In genomic region chr12:122399254-122399591, GRCh38 we compare ENCODE assay signal across 8 cellular contexts. TPM values are rescaled to one million over a fixed set of nuclear protein-coding genes. Genes with fewer than 3 reads are reported as not detected.
A peak's percentile ranks its signal among the peaks of the same experiment; 100 is the strongest.
DNase-seq lines count a peak whose midpoint lies in the region; TF ChIP-seq lines count a peak whose summit lies in the region.

No MANE protein-coding gene starts in this region.

- CTCF ChIA-PET in Calu3 (lab: Charles Lee) (interaction anchor here (0.6 to 2.9 kb wide), 11 partner anchors 21 to 679 kb away, joined by 4 to 108 read pairs (median 7); partner anchors contain the start of genes CLIP1, KNTC1, RSRC2 and ZCCHC8), GM10248 (lab: Yijun Ruan, JAX) (interaction anchor here (0.9 to 9.9 kb wide), 31 partner anchors 12 to 395 kb away, joined by 3 to 154 read pairs (median 5); partner anchors contain the start of genes CLIP1 and ZCCHC8)

- peaks cover 16% of the 10 kb centered on the region for H3K36me3 ChIP-seq in SJSA1

- peaks cover 38% of the 10 kb centered on the region for H3K4me1 ChIP-seq in SJSA1 (replicated peaks)

- intact Hi-C loops in Calu3 (cut with micrococcal nuclease; ENCODE audit: unreplicated experiment), result loop anchor here (1.0 kb wide), 1 partner anchor 72 kb away; no protein-coding TSS in a partner anchor

- peaks cover 60% of the 10 kb centered on the region for H3K36me3 Mint-ChIP-seq in Calu3 (ENCODE audit: insufficient read depth, unreplicated experiment)
- H3K36me3 Mint-ChIP-seq in progenitor cell of endocrine pancreas (ENCODE audit: insufficient read depth), result peaks cover 4% of the 10 kb centered on the region

- H3K9me3 Mint-ChIP-seq in Calu3 (ENCODE audit: low read depth, unreplicated experiment) (no peaks in the 10 kb centered on the region), progenitor cell of endocrine pancreas (ENCODE audit: low read depth) (no peaks in the 10 kb centered on the region)

- peak overlapping the region; percentile 94 for H3K27ac Mint-ChIP-seq in Calu3 (ENCODE audit: unreplicated experiment)
- H3K27ac Mint-ChIP-seq in progenitor cell of endocrine pancreas, result peak overlapping the region; percentile 99

- H3K4me3 ChIP-seq in SJSA1 (no peak overlapping the region), fibroblast of mammary gland (ENCODE audit: control insufficient read depth, low read depth, low read length) (no peak overlapping the region)

- H3K27me3 Mint-ChIP-seq in Calu3 (ENCODE audit: unreplicated experiment) (no peaks in the 10 kb centered on the region), progenitor cell of endocrine pancreas (no peaks in the 10 kb centered on the region)

- H3K27me3 ChIP-seq in SJSA1 (replicated peaks), result no peaks in the 10 kb centered on the region

- H3K9me3 ChIP-seq in SJSA1 (replicated peaks), result no peaks in the 10 kb centered on the region

- H3K4me1 Mint-ChIP-seq in Calu3 (ENCODE audit: low read depth, unreplicated experiment) (peaks cover 32% of the 10 kb centered on the region), progenitor cell of endocrine pancreas (ENCODE audit: low read depth) (peaks cover 23% of the 10 kb centered on the region)

- no peak for DNase-seq in Calu3
- no peak for DNase-seq in SJSA1 (ENCODE audit: low read depth in 1 of 2, low spot score in 2 of 2)
- DNase-seq in fibroblast of mammary gland (ENCODE audit: low read depth), result peak; percentile 19
- no peak for DNase-seq in progenitor cell of endocrine pancreas (ENCODE audit: low spot score, unreplicated experiment)
- DNase-seq in HuH-7.5 (ENCODE audit: low spot score), result no peak
- DNase-seq in GM10248 (ENCODE audit: extremely low spot score), result no peak
- DNase-seq in NCI-H1930 (lab: John Stamatoyannopoulos, UW), result no peak
- DNase-seq in NCI-H2107 treated with DMSO at 0.1 percent for 48 hours (lab: John Stamatoyannopoulos, UW; ENCODE audit: unreplicated experiment), result no peak

- peak overlapping the region; percentile 63 for H3K4me3 Mint-ChIP-seq in Calu3 (ENCODE audit: low read depth, unreplicated experiment)
- H3K4me3 Mint-ChIP-seq in progenitor cell of endocrine pancreas (ENCODE audit: low read depth), result no peak overlapping the region

- POLR2A ChIA-PET in GM10248 (lab: Yijun Ruan, JAX), result interaction anchor here (0.7 to 1.9 kb wide), 9 partner anchors 13 to 190 kb away, joined by 3 to 12 read pairs (median 5); partner anchors contain the start of gene ZCCHC8

- no TSS peak for BruUV-seq in Calu3 (replicated peaks; lab: Mats Ljungman, UMichigan)

- no peak for TF ChIP-seq CTCF in Calu3 (IDR thresholded peaks at IDR 0.05; ENCODE audit: unreplicated experiment)
- no peak for TF ChIP-seq CTCF in fibroblast of mammary gland (conservative IDR thresholded peaks at IDR 0.05; ENCODE audit: control insufficient read depth, insufficient read depth, low read depth, low read length)
- TF ChIP-seq CTCF in progenitor cell of endocrine pancreas (IDR thresholded peaks at IDR 0.05; ENCODE audit: unreplicated experiment), result no peak
- no peak for TF ChIP-seq CTCF in GM10248 (IDR thresholded peaks at IDR 0.05; ENCODE audit: control extremely low read depth, extremely low read depth, low read depth, missing control alignments)

- peak overlapping the region; percentile 96 for H3K27ac ChIP-seq in SJSA1

RNA-seq across cellular contexts. Expression of gene CLIP1, which starts 23.2 kb away (rescaled TPM):
- 95.3 and 109 TPM in 2 replicates for total RNA-seq in Calu3 (2022)
- 33.7 and 41.3 TPM in 2 replicates for total RNA-seq in SJSA1 (2014; rRNA removed; shearing (Covaris generic))
- 78.6 and 81.8 TPM in 2 replicates for total RNA-seq in progenitor cell of endocrine pancreas
